In the genomic region with DNA sequence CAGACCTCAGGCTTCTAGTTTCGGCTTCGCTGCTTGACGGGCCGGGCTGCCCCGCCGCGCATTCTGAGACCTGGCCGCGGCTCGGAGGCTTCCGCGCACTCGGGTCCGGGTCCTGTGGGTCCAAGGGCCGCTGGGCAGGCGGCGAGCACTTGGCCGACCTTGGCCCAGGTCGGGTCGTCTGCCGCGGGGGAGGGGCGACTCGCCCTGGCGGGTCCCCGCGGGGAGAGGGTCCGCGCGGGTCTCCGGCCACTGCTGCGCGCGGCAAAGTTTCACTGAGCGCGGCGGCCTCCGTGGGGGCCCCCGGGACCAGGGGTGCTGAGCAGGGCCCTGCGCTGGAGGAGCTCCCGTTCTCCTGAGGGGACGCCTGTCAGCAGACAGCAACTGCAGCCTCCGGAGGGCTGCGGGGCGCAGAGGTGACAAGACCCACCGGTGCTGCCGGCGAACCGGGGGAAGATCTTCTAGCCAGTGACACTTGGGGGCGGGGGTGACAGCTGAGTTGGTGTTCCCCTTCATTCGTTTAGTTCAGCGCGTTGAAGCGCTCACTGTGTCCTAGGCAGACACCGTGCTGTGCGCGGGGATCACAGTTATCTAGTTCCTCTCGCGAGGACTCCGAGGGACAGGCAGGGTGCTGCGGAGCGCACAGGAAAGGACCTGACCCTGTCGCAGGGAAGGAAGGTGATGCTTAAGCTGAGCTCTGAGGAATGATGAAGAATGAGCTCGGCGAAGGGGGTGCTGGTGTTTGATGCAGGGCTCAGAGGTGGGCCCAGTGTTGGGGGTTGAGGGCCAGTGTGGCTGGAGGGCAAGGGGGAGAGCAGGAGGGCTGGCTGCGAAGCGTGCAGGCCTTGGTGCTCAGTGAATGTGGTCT, we compare ENCODE assay signal across 1 cellular context.
TF ChIP-seq lines count a peak whose summit lies in the region.

No MANE protein-coding gene starts in this region.

TF ChIP-seq in GM12878, 131 proteins besides CTCF, POLR2A, EP300 and RAD21 (continued from another document):
- TF ChIP-seq, protein P1, sequence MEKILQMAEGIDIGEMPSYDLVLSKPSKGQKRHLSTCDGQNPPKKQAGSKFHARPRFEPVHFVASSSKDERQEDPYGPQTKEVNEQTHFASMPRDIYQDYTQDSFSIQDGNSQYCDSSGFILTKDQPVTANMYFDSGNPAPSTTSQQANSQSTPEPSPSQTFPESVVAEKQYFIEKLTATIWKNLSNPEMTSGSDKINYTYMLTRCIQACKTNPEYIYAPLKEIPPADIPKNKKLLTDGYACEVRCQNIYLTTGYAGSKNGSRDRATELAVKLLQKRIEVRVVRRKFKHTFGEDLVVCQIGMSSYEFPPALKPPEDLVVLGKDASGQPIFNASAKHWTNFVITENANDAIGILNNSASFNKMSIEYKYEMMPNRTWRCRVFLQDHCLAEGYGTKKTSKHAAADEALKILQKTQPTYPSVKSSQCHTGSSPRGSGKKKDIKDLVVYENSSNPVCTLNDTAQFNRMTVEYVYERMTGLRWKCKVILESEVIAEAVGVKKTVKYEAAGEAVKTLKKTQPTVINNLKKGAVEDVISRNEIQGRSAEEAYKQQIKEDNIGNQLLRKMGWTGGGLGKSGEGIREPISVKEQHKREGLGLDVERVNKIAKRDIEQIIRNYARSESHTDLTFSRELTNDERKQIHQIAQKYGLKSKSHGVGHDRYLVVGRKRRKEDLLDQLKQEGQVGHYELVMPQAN (conservative IDR thresholded peaks at IDR 0.05): peak; percentile 55
- TF ChIP-seq NFYA (IDR thresholded peaks at IDR 0.05; ENCODE audit: borderline replicate concordance, low read depth, low read length): no peak
- no peak for TF ChIP-seq ZSCAN29 (IDR thresholded peaks at IDR 0.05)
- TF ChIP-seq NR2F1 (conservative IDR thresholded peaks at IDR 0.05): 0 out of 2 replicates have a peak, but pooled peaks have one; percentile 35
- no peak for TF ChIP-seq KAT2A (conservative IDR thresholded peaks at IDR 0.05; ENCODE audit: control insufficient read depth, low read depth, low read length)
- no peak for TF ChIP-seq RAD51 (IDR thresholded peaks at IDR 0.05)
- TF ChIP-seq, protein P2, sequence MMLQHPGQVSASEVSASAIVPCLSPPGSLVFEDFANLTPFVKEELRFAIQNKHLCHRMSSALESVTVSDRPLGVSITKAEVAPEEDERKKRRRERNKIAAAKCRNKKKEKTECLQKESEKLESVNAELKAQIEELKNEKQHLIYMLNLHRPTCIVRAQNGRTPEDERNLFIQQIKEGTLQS (IDR thresholded peaks at IDR 0.05; ENCODE audit: borderline replicate concordance, extremely low read depth, low read depth, low read length): no peak
- TF ChIP-seq MYB (IDR thresholded peaks at IDR 0.05; ENCODE audit: borderline replicate concordance, low read depth, low read length): no peak
- TF ChIP-seq CEBPB (IDR thresholded peaks at IDR 0.05; ENCODE audit: borderline replicate concordance in 1 of 2, low read depth in 2 of 2, low read length in 2 of 2): no peak
- TF ChIP-seq SPI1 (IDR thresholded peaks at IDR 0.05; ENCODE audit: borderline replicate concordance, insufficient read depth, low read depth, low read length): no peak
- TF ChIP-seq, protein P3, sequence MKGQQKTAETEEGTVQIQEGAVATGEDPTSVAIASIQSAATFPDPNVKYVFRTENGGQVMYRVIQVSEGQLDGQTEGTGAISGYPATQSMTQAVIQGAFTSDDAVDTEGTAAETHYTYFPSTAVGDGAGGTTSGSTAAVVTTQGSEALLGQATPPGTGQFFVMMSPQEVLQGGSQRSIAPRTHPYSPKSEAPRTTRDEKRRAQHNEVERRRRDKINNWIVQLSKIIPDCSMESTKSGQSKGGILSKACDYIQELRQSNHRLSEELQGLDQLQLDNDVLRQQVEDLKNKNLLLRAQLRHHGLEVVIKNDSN (IDR thresholded peaks at IDR 0.05; ENCODE audit: borderline replicate concordance, extremely low read length, insufficient read depth, low read depth, low read length): no peak
- TF ChIP-seq SREBF1 (IDR thresholded peaks at IDR 0.05; ENCODE audit: low read length): no peak
- TF ChIP-seq, protein P4, sequence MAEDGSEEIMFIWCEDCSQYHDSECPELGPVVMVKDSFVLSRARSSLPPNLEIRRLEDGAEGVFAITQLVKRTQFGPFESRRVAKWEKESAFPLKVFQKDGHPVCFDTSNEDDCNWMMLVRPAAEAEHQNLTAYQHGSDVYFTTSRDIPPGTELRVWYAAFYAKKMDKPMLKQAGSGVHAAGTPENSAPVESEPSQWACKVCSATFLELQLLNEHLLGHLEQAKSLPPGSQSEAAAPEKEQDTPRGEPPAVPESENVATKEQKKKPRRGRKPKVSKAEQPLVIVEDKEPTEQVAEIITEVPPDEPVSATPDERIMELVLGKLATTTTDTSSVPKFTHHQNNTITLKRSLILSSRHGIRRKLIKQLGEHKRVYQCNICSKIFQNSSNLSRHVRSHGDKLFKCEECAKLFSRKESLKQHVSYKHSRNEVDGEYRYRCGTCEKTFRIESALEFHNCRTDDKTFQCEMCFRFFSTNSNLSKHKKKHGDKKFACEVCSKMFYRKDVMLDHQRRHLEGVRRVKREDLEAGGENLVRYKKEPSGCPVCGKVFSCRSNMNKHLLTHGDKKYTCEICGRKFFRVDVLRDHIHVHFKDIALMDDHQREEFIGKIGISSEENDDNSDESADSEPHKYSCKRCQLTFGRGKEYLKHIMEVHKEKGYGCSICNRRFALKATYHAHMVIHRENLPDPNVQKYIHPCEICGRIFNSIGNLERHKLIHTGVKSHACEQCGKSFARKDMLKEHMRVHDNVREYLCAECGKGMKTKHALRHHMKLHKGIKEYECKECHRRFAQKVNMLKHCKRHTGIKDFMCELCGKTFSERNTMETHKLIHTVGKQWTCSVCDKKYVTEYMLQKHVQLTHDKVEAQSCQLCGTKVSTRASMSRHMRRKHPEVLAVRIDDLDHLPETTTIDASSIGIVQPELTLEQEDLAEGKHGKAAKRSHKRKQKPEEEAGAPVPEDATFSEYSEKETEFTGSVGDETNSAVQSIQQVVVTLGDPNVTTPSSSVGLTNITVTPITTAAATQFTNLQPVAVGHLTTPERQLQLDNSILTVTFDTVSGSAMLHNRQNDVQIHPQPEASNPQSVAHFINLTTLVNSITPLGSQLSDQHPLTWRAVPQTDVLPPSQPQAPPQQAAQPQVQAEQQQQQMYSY (CRISPR knock-in tag; IDR thresholded peaks at IDR 0.05): no peak
- TF ChIP-seq NBN (IDR thresholded peaks at IDR 0.05): peak; percentile 71; the same call in 1 of the 2 replicates
- no peak for TF ChIP-seq TCF12 (IDR thresholded peaks at IDR 0.05; ENCODE audit: low read depth, low read length)
- TF ChIP-seq BCL11A (IDR thresholded peaks at IDR 0.05; ENCODE audit: low read depth, low read length): no peak
- no peak for TF ChIP-seq WRNIP1 (IDR thresholded peaks at IDR 0.05; ENCODE audit: borderline replicate concordance, low read depth, low read length)
- 0 out of 2 replicates have a peak, but pooled peaks have one; percentile 18 for TF ChIP-seq IKZF1 (conservative IDR thresholded peaks at IDR 0.05)
- TF ChIP-seq, protein P5, sequence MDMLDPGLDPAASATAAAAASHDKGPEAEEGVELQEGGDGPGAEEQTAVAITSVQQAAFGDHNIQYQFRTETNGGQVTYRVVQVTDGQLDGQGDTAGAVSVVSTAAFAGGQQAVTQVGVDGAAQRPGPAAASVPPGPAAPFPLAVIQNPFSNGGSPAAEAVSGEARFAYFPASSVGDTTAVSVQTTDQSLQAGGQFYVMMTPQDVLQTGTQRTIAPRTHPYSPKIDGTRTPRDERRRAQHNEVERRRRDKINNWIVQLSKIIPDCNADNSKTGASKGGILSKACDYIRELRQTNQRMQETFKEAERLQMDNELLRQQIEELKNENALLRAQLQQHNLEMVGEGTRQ (IDR thresholded peaks at IDR 0.05; ENCODE audit: borderline replicate concordance, low read depth, low read length): no peak
- TF ChIP-seq, protein P6, sequence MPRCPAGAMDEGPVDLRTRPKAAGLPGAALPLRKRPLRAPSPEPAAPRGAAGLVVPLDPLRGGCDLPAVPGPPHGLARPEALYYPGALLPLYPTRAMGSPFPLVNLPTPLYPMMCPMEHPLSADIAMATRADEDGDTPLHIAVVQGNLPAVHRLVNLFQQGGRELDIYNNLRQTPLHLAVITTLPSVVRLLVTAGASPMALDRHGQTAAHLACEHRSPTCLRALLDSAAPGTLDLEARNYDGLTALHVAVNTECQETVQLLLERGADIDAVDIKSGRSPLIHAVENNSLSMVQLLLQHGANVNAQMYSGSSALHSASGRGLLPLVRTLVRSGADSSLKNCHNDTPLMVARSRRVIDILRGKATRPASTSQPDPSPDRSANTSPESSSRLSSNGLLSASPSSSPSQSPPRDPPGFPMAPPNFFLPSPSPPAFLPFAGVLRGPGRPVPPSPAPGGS (IDR thresholded peaks at IDR 0.05; ENCODE audit: borderline replicate concordance, insufficient read depth, low read depth, low read length, poor library complexity, severe bottlenecking): no peak
- TF ChIP-seq ESRRA (IDR thresholded peaks at IDR 0.05; ENCODE audit: low read length): no peak
- TF ChIP-seq ZNF384 (IDR thresholded peaks at IDR 0.05; ENCODE audit: borderline replicate concordance, low read depth, low read length): no peak
- no peak for TF ChIP-seq CBX3 (IDR thresholded peaks at IDR 0.05; ENCODE audit: borderline replicate concordance, low read depth)
- no peak for TF ChIP-seq SMAD1 (IDR thresholded peaks at IDR 0.05; ENCODE audit: low read depth, partially characterized antibody)
